ENCODE assay signal across 1 cellular context in genomic region chr17:2749058-2749783, GRCh38.
A peak's percentile ranks its signal among the peaks of the same experiment; 100 is the strongest.
TF ChIP-seq lines count a peak whose summit lies in the region.

TSS of gene CCDC92B (minus strand) at chr17:2749652. CDS start at chr17:2735145, 14,507 bp downstream.

TF ChIP-seq in K562, 482 proteins besides CTCF, POLR2A, EP300 and RAD21:
- no peak for TF ChIP-seq ATF2 (CRISPR knock-in tag; IDR thresholded peaks at IDR 0.05)
- TF ChIP-seq RUNX1 (IDR thresholded peaks at IDR 0.05; ENCODE audit: low read depth), result no peak
- no peak for TF ChIP-seq GABPB1 (CRISPR knock-in tag; IDR thresholded peaks at IDR 0.05)
- no peak for TF ChIP-seq CEBPZ (IDR thresholded peaks at IDR 0.05; ENCODE audit: borderline replicate concordance, low read depth, low read length)
- TF ChIP-seq MCM5 (IDR thresholded peaks at IDR 0.05; ENCODE audit: low read depth), result no peak
- TF ChIP-seq HNRNPL (IDR thresholded peaks at IDR 0.05; ENCODE audit: low read depth, low read length), result 0 out of 2 replicates have a peak, but pooled peaks have one; percentile 0
